Comparison of ENCODE assay signal across 12 cellular contexts in the genomic region with DNA sequence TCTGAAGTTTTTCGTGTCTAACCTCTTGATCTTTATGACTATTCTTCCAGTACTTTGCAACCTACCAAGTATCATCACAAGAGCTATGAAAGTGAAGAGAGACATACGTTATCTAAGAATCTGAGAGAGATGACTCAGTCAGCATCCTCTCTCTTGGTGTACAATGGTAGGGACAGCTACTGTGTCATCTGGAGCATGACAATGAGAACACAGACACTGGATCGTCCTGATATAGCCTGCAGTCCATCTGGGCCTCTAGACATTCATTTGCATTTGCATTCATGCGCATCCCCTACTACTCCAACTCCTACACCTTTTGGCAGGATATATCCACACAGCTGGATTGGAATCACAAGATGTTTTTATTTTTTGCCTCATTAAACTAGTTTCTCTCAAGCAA.
DNase-seq lines count a peak whose midpoint lies in the region; ATAC-seq and TF ChIP-seq lines count a peak whose summit lies in the region.
"Had no signal": no experiment of that assay in that cellular context is flagged by ENCODE, and none has a peak within 500 bp of the region (broad histone marks: within the 10 kb centered on the region; RNA-seq: fewer than 3 reads in every experiment).

No MANE protein-coding gene starts in this region.

- H3K9me3 Mint-ChIP-seq in progenitor cell of endocrine pancreas (ENCODE audit: low read depth) = no peaks in the 10 kb centered on the region
- H3K9me3 Mint-ChIP-seq: dendritic cell treated with granulocyte-macrophage colony-stimulating factor and Interleukin-4, amounts not matched to agents 40 ng/mL and 50 ng/mL, for 4 days; naive thymus-derived CD8-positive, alpha-beta T cell had no signal

- peak; percentile 96 for ATAC-seq in GM18499 (IDR thresholded peaks at IDR 0.05; ENCODE audit: insufficient read depth, unreplicated experiment)
- peak; percentile 92 for ATAC-seq in GM19467 (IDR thresholded peaks at IDR 0.05; ENCODE audit: unreplicated experiment)
- peak; percentile 94 for ATAC-seq in HG03025 (IDR thresholded peaks at IDR 0.05; ENCODE audit: low FRiP score, unreplicated experiment)
- ATAC-seq: naive thymus-derived CD8-positive, alpha-beta T cell had no signal

- no peaks in the 10 kb centered on the region for H3K36me3 Mint-ChIP-seq in progenitor cell of endocrine pancreas (ENCODE audit: insufficient read depth)
- H3K36me3 Mint-ChIP-seq: naive thymus-derived CD8-positive, alpha-beta T cell had no signal

- no peak overlapping the region for H3K27ac Mint-ChIP-seq in progenitor cell of endocrine pancreas
- H3K27ac Mint-ChIP-seq: dendritic cell treated with granulocyte-macrophage colony-stimulating factor and Interleukin-4, amounts not matched to agents 40 ng/mL and 50 ng/mL, for 4 days had no signal

- DNase-seq in NCI-H526 treated with DMSO at 0.1 percent for 48 hours (lab: John Stamatoyannopoulos, UW) (peak; percentile 72), progenitor cell of endocrine pancreas (ENCODE audit: low spot score, unreplicated experiment) (no peak), D341Med (ENCODE audit: low spot score) (no peak), COR-L47 (lab: John Stamatoyannopoulos, UW) (no peak)
- DNase-seq in activated CD4-positive, alpha-beta T cell treated with anti-CD3 and anti-CD28 coated beads, Interleukin-2, amount 50 U/mL, for 4 hours = no peak
- DNase-seq: naive thymus-derived CD8-positive, alpha-beta T cell; NCI-H2029; stimulated activated CD4-positive, alpha-beta T cell treated with anti-CD3 and anti-CD28 coated beads, Interleukin-2, amount 100 ng/mL, for 24 hours had no signal

- H3K4me1 Mint-ChIP-seq in progenitor cell of endocrine pancreas (ENCODE audit: low read depth) = no peaks in the 10 kb centered on the region
- H3K4me1 Mint-ChIP-seq: naive thymus-derived CD8-positive, alpha-beta T cell had no signal

- H3K27me3 Mint-ChIP-seq in progenitor cell of endocrine pancreas = no peaks in the 10 kb centered on the region

- no peak for TF ChIP-seq CTCF in progenitor cell of endocrine pancreas (IDR thresholded peaks at IDR 0.05; ENCODE audit: unreplicated experiment)

- no peak overlapping the region for H3K4me3 Mint-ChIP-seq in progenitor cell of endocrine pancreas (ENCODE audit: low read depth)
- H3K4me3 Mint-ChIP-seq: dendritic cell treated with granulocyte-macrophage colony-stimulating factor and Interleukin-4, amounts not matched to agents 40 ng/mL and 50 ng/mL, for 4 days; naive thymus-derived CD8-positive, alpha-beta T cell had no signal
